1 cellular context compared by ENCODE assay signal in the genomic region with DNA sequence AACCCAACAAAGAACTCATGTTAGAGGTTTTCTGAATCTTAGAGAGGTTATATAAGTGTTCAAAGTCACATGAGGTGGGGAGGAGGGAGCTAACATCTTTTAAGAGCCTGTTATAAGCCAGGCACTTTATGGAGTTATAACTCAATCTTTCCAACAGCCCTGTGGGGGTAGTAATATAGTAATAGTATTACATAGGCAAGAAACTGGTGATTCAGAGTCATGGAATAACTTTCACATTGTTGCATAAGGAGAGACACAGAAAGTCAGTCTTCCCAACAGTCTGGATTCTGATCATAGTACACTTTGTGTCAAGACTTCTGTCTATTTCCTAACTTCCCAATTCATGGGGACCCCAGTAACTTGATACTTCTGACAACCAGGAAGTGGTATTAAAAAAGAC.
A peak's percentile ranks its signal among the peaks of the same experiment; 100 is the strongest.
TF ChIP-seq lines count a peak whose summit lies in the region.

No MANE protein-coding gene starts in this region.

TF ChIP-seq in K562, 482 proteins besides CTCF, POLR2A, EP300 and RAD21:
- no peak for TF ChIP-seq CEBPG (CRISPR knock-in tag; IDR thresholded peaks at IDR 0.05)
- TF ChIP-seq CEBPG (tag; conservative IDR thresholded peaks at IDR 0.05 in 1 of 2, IDR thresholded peaks at IDR 0.05 in 1 of 2): peak in 1 of 2 experiments; percentile 68; a peak in 2 of 4 replicates
- TF ChIP-seq NBN (IDR thresholded peaks at IDR 0.05; ENCODE audit: low read depth): no peak
- no peak for TF ChIP-seq SNRNP70 (optimal IDR thresholded peaks at IDR 0.05; ENCODE audit: low read depth, low read length)
- no peak for TF ChIP-seq NR2F6 (CRISPR knock-in tag; IDR thresholded peaks at IDR 0.05)
- no peak for TF ChIP-seq ZC3H4 (CRISPR knock-in tag; IDR thresholded peaks at IDR 0.05; ENCODE audit: borderline replicate concordance)
- TF ChIP-seq ZNF41 (CRISPR knock-in tag; conservative IDR thresholded peaks at IDR 0.05): no peak
- TF ChIP-seq MCM2 (IDR thresholded peaks at IDR 0.05; ENCODE audit: low read depth): no peak
- no peak for TF ChIP-seq FIP1L1 (IDR thresholded peaks at IDR 0.05; ENCODE audit: low read depth, low read length, poor library complexity, severe bottlenecking)
- 0 out of 2 replicates have a peak, but pooled peaks have one; percentile 25 for TF ChIP-seq FOSL1 (tag; conservative IDR thresholded peaks at IDR 0.05)
- TF ChIP-seq KLF6 (CRISPR knock-in tag; IDR thresholded peaks at IDR 0.05; ENCODE audit: borderline replicate concordance): no peak
- no peak for TF ChIP-seq TAF1 (IDR thresholded peaks at IDR 0.05; ENCODE audit: control insufficient read depth, extremely low read depth, insufficient read depth, low read length, severe bottlenecking)
- TF ChIP-seq LCOR (CRISPR knock-in tag; IDR thresholded peaks at IDR 0.05): no peak
- no peak for TF ChIP-seq ILK (tag; IDR thresholded peaks at IDR 0.05; ENCODE audit: borderline replicate concordance, low read depth)
TF ChIP-seq in K562: peak in this region for 2.
